ENCODE assay signal across 1 cellular context in the genomic region with DNA sequence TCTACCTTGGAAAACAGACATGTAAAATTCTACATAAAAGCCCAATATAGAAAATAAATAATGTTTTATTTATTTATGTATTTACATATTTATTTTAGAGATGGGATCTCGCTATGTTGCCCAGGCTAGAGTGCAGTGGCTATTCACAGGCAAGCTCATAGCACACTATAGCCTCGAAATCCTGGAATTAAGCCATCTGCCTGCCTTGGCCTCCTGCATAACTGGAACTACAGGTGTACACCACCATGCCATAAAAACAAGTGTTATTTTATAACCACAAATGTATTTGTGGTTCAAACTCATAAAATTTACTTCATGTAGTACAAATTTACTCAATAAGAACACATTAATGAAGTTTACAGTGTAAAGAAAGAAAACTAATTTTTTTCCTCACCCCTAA.
TF ChIP-seq lines count a peak whose summit lies in the region.

No MANE protein-coding gene starts in this region.

TF ChIP-seq in HepG2, 621 proteins besides CTCF, POLR2A, EP300 and RAD21:
- no peak for TF ChIP-seq MTF1 (CRISPR knock-in tag; IDR thresholded peaks at IDR 0.05)
- peak; percentile 69 for TF ChIP-seq ZNF121 (CRISPR knock-in tag; IDR thresholded peaks at IDR 0.05)
TF ChIP-seq in HepG2: peak in this region for 1.
